1 cellular context compared by ENCODE assay signal in genomic region chr5:151015974-151016587, GRCh38.
TF ChIP-seq lines count a peak whose summit lies in the region.

No MANE protein-coding gene starts in this region.

TF ChIP-seq in K562, 482 proteins besides CTCF, POLR2A, EP300 and RAD21 (continued from another document):
- TF ChIP-seq ZNF592 (IDR thresholded peaks at IDR 0.05) (0 out of 2 replicates have a peak, but pooled peaks have one; percentile 71), ZNF124 (CRISPR knock-in tag; IDR thresholded peaks at IDR 0.05) (no peak), ARID3A (IDR thresholded peaks at IDR 0.05; ENCODE audit: borderline replicate concordance, low read depth, low read length) (0 out of 2 replicates have a peak, but pooled peaks have one; percentile 9), SRF (CRISPR knock-in tag; IDR thresholded peaks at IDR 0.05) (peak in 1 of 2 experiments; percentile 49; a peak in 1 of 4 replicates), ARID1B (IDR thresholded peaks at IDR 0.05) (peak; percentile 90), RFX5 (IDR thresholded peaks at IDR 0.05; ENCODE audit: low read depth, low read length) (no peak), EP400 (IDR thresholded peaks at IDR 0.05) (peak; percentile 28; the same call in 1 of the 2 replicates), E4F1 (CRISPR knock-in tag; IDR thresholded peaks at IDR 0.05; ENCODE audit: borderline replicate concordance) (no peak)
